ENCODE assay signal across 14 cellular contexts in the genomic region with DNA sequence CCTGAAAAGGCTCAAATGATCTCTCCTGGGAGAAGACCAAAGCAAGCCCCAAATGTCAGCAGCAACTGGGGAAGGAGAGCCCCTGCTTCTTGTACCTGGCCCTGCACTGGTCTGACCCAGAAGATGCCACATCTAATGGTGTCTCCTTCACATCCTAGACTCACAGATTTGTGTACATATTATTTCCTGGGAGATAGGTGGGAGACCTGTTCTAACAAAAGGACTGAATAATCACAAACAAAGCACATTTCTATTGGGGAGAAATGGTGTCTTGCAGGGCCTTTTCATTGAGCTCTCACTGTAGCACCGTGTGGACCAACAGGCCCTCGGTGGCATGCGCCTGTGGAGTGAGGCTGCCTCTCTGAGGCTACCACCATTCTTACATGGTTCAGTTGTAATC.
"Had no signal": no experiment of that assay in that cellular context is flagged by ENCODE, and none has a peak within 500 bp of the region (broad histone marks: within the 10 kb centered on the region; RNA-seq: fewer than 3 reads in every experiment).

No MANE protein-coding gene starts in this region.

- H3K4me3 Mint-ChIP-seq: activated CD4-positive, alpha-beta memory T cell treated with anti-CD3 and anti-CD28 coated beads, Interleukin-2, amount 10 ng/mL, durations not matched to agents 7 days and 5 days; activated T-cell treated with anti-CD3 and anti-CD28 coated beads, Interleukin-2, amount 50 U/mL, for 24 hours; central memory CD8-positive, alpha-beta T cell; stimulated activated effector memory CD8-positive, alpha-beta T cell treated with anti-CD3 and anti-CD28 coated beads, Interleukin-12 subunit alpha, Interleukin-12 subunit beta, amount 100 ng/mL, for 72 hours had no signal

- H3K36me3 Mint-ChIP-seq: naive B cell; stimulated activated effector memory CD8-positive, alpha-beta T cell treated with anti-CD3 and anti-CD28 coated beads, Interleukin-12 subunit alpha, Interleukin-12 subunit beta, amount 100 ng/mL, for 72 hours had no signal

- H3K36me3 ChIP-seq: gastrocnemius medialis had no signal

- H3K9me3 Mint-ChIP-seq: activated CD4-positive, alpha-beta memory T cell treated with anti-CD3 and anti-CD28 coated beads, Interleukin-2, amount 10 ng/mL, durations not matched to agents 7 days and 5 days; activated T-cell treated with anti-CD3 and anti-CD28 coated beads, Interleukin-2, amount 50 U/mL, for 24 hours; central memory CD8-positive, alpha-beta T cell; naive B cell; stimulated activated effector memory CD8-positive, alpha-beta T cell treated with anti-CD3 and anti-CD28 coated beads, Interleukin-12 subunit alpha, Interleukin-12 subunit beta, amount 100 ng/mL, for 72 hours had no signal

- H3K27ac ChIP-seq: VCaP had no signal

- ATAC-seq: left lobe of liver; stimulated activated effector memory CD8-positive, alpha-beta T cell treated with anti-CD3 and anti-CD28 coated beads, Interleukin-12 subunit alpha, Interleukin-12 subunit beta, amount 100 ng/mL, for 72 hours had no signal

- DNase-seq: activated CD4-positive, alpha-beta memory T cell treated with anti-CD3 and anti-CD28 coated beads, Interleukin-2, amount 10 ng/mL, durations not matched to agents 7 days and 5 days; activated naive CD4-positive, alpha-beta T cell treated with anti-CD3 and anti-CD28 coated beads, Interleukin-2, amount 50 U/mL, for 16 hours; activated T-cell treated with anti-CD3 and anti-CD28 coated beads, Interleukin-2, amount 50 U/mL, for 24 hours; cortex of kidney; effector CD8-positive, alpha-beta T cell; gastrocnemius medialis; islet precursor cell; naive B cell; occipital lobe; stimulated activated CD4-positive, alpha-beta T cell treated with anti-CD3 and anti-CD28 coated beads, Interleukin-12 subunit alpha, Interleukin-12 subunit beta, amount 100 ng/mL, for 4 hours had no signal

- H3K4me1 Mint-ChIP-seq: activated CD4-positive, alpha-beta memory T cell treated with anti-CD3 and anti-CD28 coated beads, Interleukin-2, amount 10 ng/mL, durations not matched to agents 7 days and 5 days had no signal

- H3K9me3 ChIP-seq: gastrocnemius medialis had no signal

- H3K27me3 ChIP-seq: gastrocnemius medialis had no signal

- H3K27ac Mint-ChIP-seq: activated CD4-positive, alpha-beta memory T cell treated with anti-CD3 and anti-CD28 coated beads, Interleukin-2, amount 10 ng/mL, durations not matched to agents 7 days and 5 days; activated T-cell treated with anti-CD3 and anti-CD28 coated beads, Interleukin-2, amount 50 U/mL, for 24 hours; stimulated activated effector memory CD8-positive, alpha-beta T cell treated with anti-CD3 and anti-CD28 coated beads, Interleukin-12 subunit alpha, Interleukin-12 subunit beta, amount 100 ng/mL, for 72 hours had no signal
